Comparison of ENCODE assay signal across 12 cellular contexts in genomic region chr19:46446021-46446420, GRCh38. TPM values are rescaled to one million over a fixed set of nuclear protein-coding genes. Genes with fewer than 3 reads are reported as not detected.
"Had no signal": no experiment of that assay in that cellular context is flagged by ENCODE, and none has a peak within 500 bp of the region (broad histone marks: within the 10 kb centered on the region; RNA-seq: fewer than 3 reads in every experiment).

No MANE protein-coding gene starts in this region.

- ATAC-seq: HCT116, HepG2 had no signal

- H3K27ac ChIP-seq: GM23248, HL-60 had no signal

- H3K36me3 ChIP-seq: HAP-1 had no signal

- DNase-seq: GM23248, GOT3, H7, HFFc6, KBM-7 had no signal

- H3K9ac ChIP-seq: GM23248 had no signal

- H3K4me3 Mint-ChIP-seq: HFFc6, IgD-negative memory B cell had no signal

- H2AFZ ChIP-seq: GM23248 had no signal

- H3K9me3 ChIP-seq: HAP-1 had no signal

- H3K27ac Mint-ChIP-seq: HFFc6, IgD-negative memory B cell had no signal

- H3K4me1 ChIP-seq: HAP-1 had no signal

- H3K4me3 ChIP-seq: GM23248, HAP-1 had no signal

RNA-seq across cellular contexts. Expression of gene PNMA8C, which starts 17.3 kb away (rescaled TPM):
- total RNA-seq: GM23248, H4, HepG2, HT1080 had no signal
- polyA plus RNA-seq: GM23248, HepG2, IgD-negative memory B cell had no signal

RNA-seq across cellular contexts. Expression of gene PNMA8A, which starts 25.3 kb away (rescaled TPM):
- total RNA-seq: H4, HT1080 had no signal
- polyA plus RNA-seq: IgD-negative memory B cell had no signal

RNA-seq across cellular contexts. Expression of gene CCDC8, which starts 32.7 kb away (rescaled TPM):
- total RNA-seq: H4, HT1080 had no signal
- polyA plus RNA-seq: HepG2, IgD-negative memory B cell had no signal

RNA-seq across cellular contexts. Expression of gene PNMA8B, which starts 49.6 kb away (rescaled TPM):
- total RNA-seq: H4, HepG2, HT1080 had no signal
- polyA plus RNA-seq: HepG2, IgD-negative memory B cell had no signal
